In the genomic region with DNA sequence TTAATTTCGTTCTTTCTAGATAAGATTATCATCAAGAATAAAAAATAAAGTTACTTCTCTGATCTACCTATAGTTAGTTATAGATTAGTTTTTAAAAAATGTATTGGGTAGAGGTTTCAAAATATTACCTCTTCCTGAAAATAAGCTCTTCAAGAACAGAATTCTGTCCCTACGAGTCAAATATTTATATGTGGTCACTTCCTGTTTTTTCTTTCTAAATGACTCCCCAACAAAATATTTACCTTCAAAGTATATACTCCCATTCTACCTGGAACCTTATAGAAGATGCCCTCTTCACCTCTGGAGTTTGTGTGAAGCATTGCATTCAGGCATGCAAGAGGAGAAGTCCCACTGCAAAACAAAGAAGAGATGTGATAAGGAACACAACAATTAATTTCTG, we compare ENCODE assay signal across 22 cellular contexts.
A peak's percentile ranks its signal among the peaks of the same experiment; 100 is the strongest.
DNase-seq lines count a peak whose midpoint lies in the region; ATAC-seq, FAIRE-seq and TF ChIP-seq lines count a peak whose summit lies in the region.
"Had no signal": no experiment of that assay in that cellular context is flagged by ENCODE, and none has a peak within 500 bp of the region (broad histone marks: within the 10 kb centered on the region; RNA-seq: fewer than 3 reads in every experiment).

No MANE protein-coding gene starts in this region.

- TF ChIP-seq CTCF in bronchial epithelial cell (IDR thresholded peaks at IDR 0.05; ENCODE audit: insufficient read depth, low read length, severe bottlenecking), result no peak

- no peak overlapping the region for H3K4me3 ChIP-seq in CD4-positive, alpha-beta memory T cell (ENCODE audit: low read length in 2 of 2)
- no peak overlapping the region for H3K4me3 ChIP-seq in bronchial epithelial cell (ENCODE audit: low read depth, low read length)
- H3K4me3 ChIP-seq: A549 had no signal

- CTCF ChIA-PET in activated CD4-positive, alpha-beta T cell treated with anti-CD3 and anti-CD28 coated beads for 36 hours (lab: Charles Lee), result interaction anchor here (0.8 kb wide), 1 partner anchor 743 kb away, joined by 3 read pairs; no protein-coding TSS in a partner anchor
- CTCF ChIA-PET in CD4-positive, alpha-beta memory T cell (lab: Charles Lee; ENCODE audit: partially characterized antibody), result no interaction called here

- intact Hi-C loops in activated CD4-positive, alpha-beta T cell treated with anti-CD3 and anti-CD28 coated beads for 36 hours (cut with DNase I, micrococcal nuclease), result no loop called here
- intact Hi-C loops in CD4-positive, alpha-beta memory T cell (cut with micrococcal nuclease), result no loop called here

- H3K9me3 Mint-ChIP-seq in activated CD4-positive, alpha-beta T cell treated with anti-CD3 and anti-CD28 coated beads for 36 hours (ENCODE audit: low read depth), result no peaks in the 10 kb centered on the region
- H3K9me3 Mint-ChIP-seq in CD4-positive, alpha-beta memory T cell, result no peaks in the 10 kb centered on the region
- H3K9me3 Mint-ChIP-seq in immature natural killer cell, result no peaks in the 10 kb centered on the region
- H3K9me3 Mint-ChIP-seq: CD4-positive, CD25-positive, alpha-beta regulatory T cell; IgD-negative memory B cell had no signal

- no peaks in the 10 kb centered on the region for H3K9me3 ChIP-seq in CD4-positive, alpha-beta memory T cell (ENCODE audit: control insufficient read depth in 1 of 2, low read length in 2 of 2)
- no peaks in the 10 kb centered on the region for H3K9me3 ChIP-seq in T-helper 17 cell (ENCODE audit: control insufficient read depth, low read length, poor library complexity, severe bottlenecking)
- H3K9me3 ChIP-seq: A549, BE2C, Caco-2 had no signal

- no peak for ATAC-seq in activated CD4-positive, alpha-beta T cell treated with anti-CD3 and anti-CD28 coated beads for 36 hours
- ATAC-seq in T-helper 17 cell, result no peak
- ATAC-seq: A549 had no signal

- no peak overlapping the region for H3K27ac ChIP-seq in CD4-positive, alpha-beta memory T cell (ENCODE audit: low read depth, low read length)
- H3K27ac ChIP-seq: A549 had no signal

- H3K4me1 ChIP-seq in CD4-positive, alpha-beta memory T cell (ENCODE audit: insufficient read depth, low read length), result peaks cover 22% of the 10 kb centered on the region
- H3K4me1 ChIP-seq: A549, BE2C, Caco-2 had no signal

- H3K36me3 Mint-ChIP-seq in activated CD4-positive, alpha-beta T cell treated with anti-CD3 and anti-CD28 coated beads for 36 hours (ENCODE audit: low read depth), result peaks cover 47% of the 10 kb centered on the region
- H3K36me3 Mint-ChIP-seq in CD4-positive, alpha-beta memory T cell, result peaks cover 44 to 47% of the 10 kb centered on the region in 2 donors
- H3K36me3 Mint-ChIP-seq in T-helper 17 cell (ENCODE audit: low read depth) (peaks cover 10% of the 10 kb centered on the region), immature natural killer cell (peaks cover 20 to 28% (median 25%) of the 10 kb centered on the region in 3 donors)

- H3K36me3 ChIP-seq in CD4-positive, alpha-beta memory T cell (ENCODE audit: insufficient read depth, low read length), result peaks cover 17% of the 10 kb centered on the region
- peaks cover 3% of the 10 kb centered on the region for H3K36me3 ChIP-seq in bronchial epithelial cell (ENCODE audit: control insufficient read depth, insufficient read depth, low read length)

- H3K27ac Mint-ChIP-seq in activated CD4-positive, alpha-beta T cell treated with anti-CD3 and anti-CD28 coated beads for 36 hours, result peak overlapping the region; percentile 3
- peak overlapping the region in 6 of 7 donors; percentile 26 to 80 (median 70) for H3K27ac Mint-ChIP-seq in CD4-positive, alpha-beta memory T cell
- H3K27ac Mint-ChIP-seq in T-helper 17 cell (peak overlapping the region; percentile 37), immature natural killer cell (no peak overlapping the region)

- peaks cover 63% of the 10 kb centered on the region for H3K4me1 Mint-ChIP-seq in activated CD4-positive, alpha-beta T cell treated with anti-CD3 and anti-CD28 coated beads for 36 hours
- peaks cover 21 to 66% (median 41%) of the 10 kb centered on the region in 4 donors for H3K4me1 Mint-ChIP-seq in CD4-positive, alpha-beta memory T cell
- H3K4me1 Mint-ChIP-seq in T-helper 17 cell, result peaks cover 23% of the 10 kb centered on the region
- H3K4me1 Mint-ChIP-seq in immature natural killer cell, result peaks cover 14 to 22% of the 10 kb centered on the region in 2 donors

- no peak overlapping the region for H3K4me3 Mint-ChIP-seq in activated CD4-positive, alpha-beta T cell treated with anti-CD3 and anti-CD28 coated beads for 36 hours
- peak overlapping the region in 1 of 8 donors; percentile 0 for H3K4me3 Mint-ChIP-seq in CD4-positive, alpha-beta memory T cell
- H3K4me3 Mint-ChIP-seq in T-helper 17 cell (no peak overlapping the region), immature natural killer cell (no peak overlapping the region)
- H3K4me3 Mint-ChIP-seq: IgD-negative memory B cell had no signal

- DNase-seq in activated CD4-positive, alpha-beta T cell treated with anti-CD3 and anti-CD28 coated beads for 36 hours, result no peak
- no peak for DNase-seq in activated CD4-positive, alpha-beta T cell treated with anti-CD3 and anti-CD28 coated beads, Interleukin-2, amount 50 U/mL, for 48 hours
- no peak for DNase-seq in CD4-positive, alpha-beta memory T cell
- no peak for DNase-seq in T-helper 17 cell
- peak; percentile 26 for DNase-seq in bronchial epithelial cell (ENCODE audit: low read depth)
- DNase-seq in NCI-H1105 (lab: John Stamatoyannopoulos, UW), result no peak
- no peak for DNase-seq in SHP77 treated with DMSO at 0.1 percent for 48 hours (lab: John Stamatoyannopoulos, UW)
- no peak for DNase-seq in immature natural killer cell
- DNase-seq: BE2C; Caco-2; CD4-positive, CD25-positive, alpha-beta regulatory T cell; DMS 273 treated with DMSO at 0.1 percent for 48 hours; DMS79 treated with DMSO at 0.1 percent for 48 hours; Karpas-422; NCI-H1092; NCI-H1436 treated with DMSO at 0.1 percent for 48 hours; NCI-H1930; NCI-H748 treated with DMSO at 0.1 percent for 48 hours; Right ventricle myocardium superior had no signal

- FAIRE-seq in bronchial epithelial cell (lab: Jason Lieb, UNC), result no peak
- FAIRE-seq: A549, H54 had no signal

- POLR2A ChIA-PET in activated CD4-positive, alpha-beta T cell treated with anti-CD3 and anti-CD28 coated beads for 36 hours (lab: Charles Lee), result interaction anchor here (0.6 kb wide), 1 partner anchor 8 kb away, joined by 3 read pairs; no protein-coding TSS in a partner anchor
- POLR2A ChIA-PET in CD4-positive, alpha-beta memory T cell (lab: Charles Lee; ENCODE audit: partially characterized antibody), result no interaction called here

- no peaks in the 10 kb centered on the region for H3K27me3 Mint-ChIP-seq in activated CD4-positive, alpha-beta T cell treated with anti-CD3 and anti-CD28 coated beads for 36 hours
- no peaks in the 10 kb centered on the region for H3K27me3 Mint-ChIP-seq in CD4-positive, alpha-beta memory T cell
- H3K27me3 Mint-ChIP-seq in T-helper 17 cell (no peaks in the 10 kb centered on the region), immature natural killer cell (ENCODE audit: low read depth in 3 of 3) (no peaks in the 10 kb centered on the region)
- H3K27me3 Mint-ChIP-seq: CD4-positive, CD25-positive, alpha-beta regulatory T cell; IgD-negative memory B cell had no signal

- no peaks in the 10 kb centered on the region for H3K27me3 ChIP-seq in CD4-positive, alpha-beta memory T cell (ENCODE audit: insufficient read depth, low read length)
- H3K27me3 ChIP-seq in bronchial epithelial cell (ENCODE audit: control insufficient read depth, insufficient read depth, low read length), result no peaks in the 10 kb centered on the region
- H3K27me3 ChIP-seq: BE2C had no signal

Comparison
In these comparisons a context has a peak if more than half of its experiments do, and no peak if none do; other contexts are left out.
1. H3K27ac Mint-ChIP-seq: peak in activated CD4-positive, alpha-beta T cell treated with anti-CD3 and anti-CD28 coated beads for 36 hours (single experiment), CD4-positive, alpha-beta memory T cell (6 of 7) and T-helper 17 cell (single experiment); none in immature natural killer cell (0 of 6).